In the genomic region with DNA sequence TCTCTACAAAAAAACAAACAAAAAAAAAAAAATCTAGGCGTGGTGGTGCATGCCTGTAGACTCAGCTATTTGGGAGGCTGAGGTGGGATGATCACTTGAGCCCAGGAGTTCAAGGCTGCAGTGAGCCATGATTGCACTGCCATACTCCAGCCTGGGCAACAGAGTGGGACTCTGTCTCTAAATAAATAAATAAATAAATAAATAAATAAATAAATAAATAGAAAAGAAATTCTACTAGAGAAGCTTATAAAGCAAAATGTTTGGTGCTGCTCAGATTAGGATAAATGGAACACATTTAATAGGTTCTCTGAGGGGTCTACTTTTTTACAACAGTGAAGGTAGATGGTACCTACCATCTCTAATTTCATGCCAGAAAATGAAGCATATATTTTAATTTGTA, we compare ENCODE assay signal across 2 cellular contexts.
DNase-seq lines count a peak whose midpoint lies in the region; ATAC-seq, FAIRE-seq and TF ChIP-seq lines count a peak whose summit lies in the region.
"Not testable (repeated sequence)": the region's sequence is repeated elsewhere in the genome, so short reads cannot be mapped to it uniquely, and the experiment has no call there.

No MANE protein-coding gene starts in this region.

- TF ChIP-seq EP300 in A549 (IDR thresholded peaks at IDR 0.05), result not testable (repeated sequence)

- H3K4me2 ChIP-seq in A549, result not testable (repeated sequence)

- not testable (repeated sequence) for DNase-seq in A549 (ENCODE audit: low read depth in 1 of 2, low spot score in 1 of 2)

- CTCF ChIA-PET in A549 (lab: Yijun Ruan, JAX), result interaction anchor here (1.2 kb wide), 1 partner anchor 15 kb away, joined by 3 read pairs; no protein-coding TSS in a partner anchor
- CTCF ChIA-PET in HEK293 (lab: Yijun Ruan, JAX), result interaction anchor here (0.6 kb wide), 1 partner anchor 86 kb away, joined by 3 read pairs; no protein-coding TSS in a partner anchor

- not testable (repeated sequence) for H3K36me3 ChIP-seq in HEK293 (ENCODE audit: control insufficient read depth in 2 of 2, insufficient read depth in 1 of 2, low read length in 2 of 2)

- 6% methylated on average over 1 of the region's 1 CpG for WGBS in A549 (ENCODE audit: missing lambda C conversion rate)

- H3K9me3 ChIP-seq in A549; HEK293 (ENCODE audit: control insufficient read depth, insufficient read depth, low read depth, low read length): not testable (repeated sequence)

- POLR2A ChIA-PET in A549 (lab: Yijun Ruan, JAX), result interaction anchor here (0.7 kb wide), 1 partner anchor 1747 kb away, joined by 3 read pairs; no protein-coding TSS in a partner anchor
- POLR2A ChIA-PET in HEK293 (lab: Yijun Ruan, JAX), result not testable (repeated sequence)

- not testable (repeated sequence) for H3K4me1 ChIP-seq in A549; HEK293 (ENCODE audit: control insufficient read depth, insufficient read depth, low read length)

- not testable (repeated sequence) for TF ChIP-seq CTCF in A549 (IDR thresholded peaks at IDR 0.05); HEK293 (tag by site-specific recombination; IDR thresholded peaks at IDR 0.05)

- ATAC-seq in A549, result not testable (repeated sequence)

- TF ChIP-seq RAD21 in A549 (conservative IDR thresholded peaks at IDR 0.05 in 1 of 2, IDR thresholded peaks at IDR 0.05 in 1 of 2), result not testable (repeated sequence)

- not testable (repeated sequence) for FAIRE-seq in A549 (lab: Jason Lieb, UNC)

- H3K4me3 ChIP-seq in A549; HEK293 (ENCODE audit: low read depth, low read length): not testable (repeated sequence)

- H3K27ac ChIP-seq in A549; HEK293 (ENCODE audit: extremely low read depth, low read depth, low read length): not testable (repeated sequence)

- TF ChIP-seq POLR2A in A549 (IDR thresholded peaks at IDR 0.05; ENCODE audit: low read length), result not testable (repeated sequence)

TF ChIP-seq in A549, 52 proteins besides CTCF, POLR2A, EP300 and RAD21:
- peak; percentile 58 for TF ChIP-seq ZC3H11A (IDR thresholded peaks at IDR 0.05)

TF ChIP-seq in HEK293, 187 proteins besides CTCF, POLR2A, EP300 and RAD21:
- peak; percentile 18; the same call in 1 of the 2 replicates for TF ChIP-seq ZNF555 (tag by site-specific recombination; conservative IDR thresholded peaks at IDR 0.05)
- TF ChIP-seq ZNF394 (tag by site-specific recombination; IDR thresholded peaks at IDR 0.05; ENCODE audit: borderline replicate concordance), result peak; percentile 23; the same call in 1 of the 2 replicates
- TF ChIP-seq, protein P1, sequence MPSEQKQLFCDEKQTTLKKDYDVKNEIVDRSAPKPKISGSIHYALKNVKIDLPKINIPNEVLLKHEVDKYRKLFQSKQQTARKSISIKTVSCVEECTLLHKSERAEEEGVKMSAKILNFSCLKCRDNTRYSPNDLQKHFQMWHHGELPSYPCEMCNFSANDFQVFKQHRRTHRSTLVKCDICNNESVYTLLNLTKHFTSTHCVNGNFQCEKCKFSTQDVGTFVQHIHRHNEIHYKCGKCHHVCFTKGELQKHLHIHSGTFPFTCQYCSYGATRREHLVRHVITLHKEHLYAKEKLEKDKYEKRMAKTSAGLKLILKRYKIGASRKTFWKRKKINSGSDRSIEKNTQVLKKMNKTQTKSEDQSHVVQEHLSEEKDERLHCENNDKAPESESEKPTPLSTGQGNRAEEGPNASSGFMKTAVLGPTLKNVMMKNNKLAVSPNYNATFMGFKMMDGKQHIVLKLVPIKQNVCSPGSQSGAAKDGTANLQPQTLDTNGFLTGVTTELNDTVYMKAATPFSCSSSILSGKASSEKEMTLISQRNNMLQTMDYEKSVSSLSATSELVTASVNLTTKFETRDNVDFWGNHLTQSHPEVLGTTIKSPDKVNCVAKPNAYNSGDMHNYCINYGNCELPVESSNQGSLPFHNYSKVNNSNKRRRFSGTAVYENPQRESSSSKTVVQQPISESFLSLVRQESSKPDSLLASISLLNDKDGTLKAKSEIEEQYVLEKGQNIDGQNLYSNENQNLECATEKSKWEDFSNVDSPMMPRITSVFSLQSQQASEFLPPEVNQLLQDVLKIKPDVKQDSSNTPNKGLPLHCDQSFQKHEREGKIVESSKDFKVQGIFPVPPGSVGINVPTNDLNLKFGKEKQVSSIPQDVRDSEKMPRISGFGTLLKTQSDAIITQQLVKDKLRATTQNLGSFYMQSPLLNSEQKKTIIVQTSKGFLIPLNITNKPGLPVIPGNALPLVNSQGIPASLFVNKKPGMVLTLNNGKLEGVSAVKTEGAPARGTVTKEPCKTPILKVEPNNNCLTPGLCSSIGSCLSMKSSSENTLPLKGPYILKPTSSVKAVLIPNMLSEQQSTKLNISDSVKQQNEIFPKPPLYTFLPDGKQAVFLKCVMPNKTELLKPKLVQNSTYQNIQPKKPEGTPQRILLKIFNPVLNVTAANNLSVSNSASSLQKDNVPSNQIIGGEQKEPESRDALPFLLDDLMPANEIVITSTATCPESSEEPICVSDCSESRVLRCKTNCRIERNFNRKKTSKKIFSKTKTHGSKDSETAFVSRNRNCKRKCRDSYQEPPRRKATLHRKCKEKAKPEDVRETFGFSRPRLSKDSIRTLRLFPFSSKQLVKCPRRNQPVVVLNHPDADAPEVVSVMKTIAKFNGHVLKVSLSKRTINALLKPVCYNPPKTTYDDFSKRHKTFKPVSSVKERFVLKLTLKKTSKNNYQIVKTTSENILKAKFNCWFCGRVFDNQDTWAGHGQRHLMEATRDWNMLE (tag by site-specific recombination; conservative IDR thresholded peaks at IDR 0.05; ENCODE audit: low read depth), result peak; percentile 54; the same call in 1 of the 2 replicates
- TF ChIP-seq ZNF426 (tag by site-specific recombination; IDR thresholded peaks at IDR 0.05), result peak; percentile 34
